Comparison of ENCODE assay signal across 14 cellular contexts in genomic region chr7:31688347-31688746, GRCh38.
A peak's percentile ranks its signal among the peaks of the same experiment; 100 is the strongest.
DNase-seq lines count a peak whose midpoint lies in the region; ATAC-seq lines count a peak whose summit lies in the region.
"Had no signal": no experiment of that assay in that cellular context is flagged by ENCODE, and none has a peak within 500 bp of the region (broad histone marks: within the 10 kb centered on the region; RNA-seq: fewer than 3 reads in every experiment).

No MANE protein-coding gene starts in this region.

- peak; percentile 84 for ATAC-seq in GM19372 (IDR thresholded peaks at IDR 0.05; ENCODE audit: low read depth, unreplicated experiment)
- ATAC-seq in HG02943 (IDR thresholded peaks at IDR 0.05; ENCODE audit: low read depth, unreplicated experiment), result peak; percentile 99
- ATAC-seq: A549 had no signal

- H3K9ac ChIP-seq in BLaER1 treated with 17β-estradiol and CSF1 and Interleukin-3, amounts not matched to agents 10 nM and 100 nM, result peak overlapping the region in 3 of 11 experiments; percentile 1 to 59 (median 55); a peak in 4 of 22 replicates

- H4K20me1 ChIP-seq in BLaER1 treated with 17β-estradiol and CSF1 and Interleukin-3, amounts not matched to agents 10 nM and 100 nM, result no peaks in the 10 kb centered on the region

- peaks cover 0 to 45% (median 22%) of the 10 kb centered on the region in 10 experiments; a peak in 12 of 20 replicates for H3K4me1 ChIP-seq in BLaER1 treated with 17β-estradiol and CSF1 and Interleukin-3, amounts not matched to agents 10 nM and 100 nM
- H3K4me1 ChIP-seq: A549, sigmoid colon had no signal

- H3K4me2 ChIP-seq in BLaER1 treated with 17β-estradiol and CSF1 and Interleukin-3, amounts not matched to agents 10 nM and 100 nM, result peak overlapping the region in 8 of 11 experiments; percentile 21 to 81 (median 70); a peak in 14 of 22 replicates
- H3K4me2 ChIP-seq: A549 had no signal

- no peaks in the 10 kb centered on the region for H3K9me3 ChIP-seq in BLaER1 treated with 17β-estradiol and CSF1 and Interleukin-3, amounts not matched to agents 10 nM and 100 nM (replicated peaks in 1 of 11)
- H3K9me3 ChIP-seq: A549, sigmoid colon had no signal

- no peaks in the 10 kb centered on the region for H3K27me3 ChIP-seq in BLaER1 treated with 17β-estradiol and CSF1 and Interleukin-3, amounts not matched to agents 10 nM and 100 nM
- H3K27me3 ChIP-seq: sigmoid colon had no signal

- DNase-seq in NOMO-1 treated with DMSO at 0.1 percent for 48 hours (lab: John Stamatoyannopoulos, UW; ENCODE audit: unreplicated experiment) (peak; percentile 96), COLO829 (ENCODE audit: low spot score) (no peak), activated gamma-delta T cell treated with Interleukin-2 at 50 U/mL for 16 hours (no peak), NCI-H2196 treated with DMSO at 0.1 percent for 48 hours (lab: John Stamatoyannopoulos, UW; ENCODE audit: unreplicated experiment) (no peak), C1 segment of cervical spinal cord (lab: John Stamatoyannopoulos, UW) (no peak)
- DNase-seq: activated CD8-positive, alpha-beta memory T cell treated with anti-CD3 and anti-CD28 coated beads, Interleukin-2, amount 50 U/mL, for 4 hours; GF-D8; NCI-H1694; sigmoid colon had no signal

- H3K27ac ChIP-seq in BLaER1 treated with 17β-estradiol and CSF1 and Interleukin-3, amounts not matched to agents 10 nM and 100 nM, result peak overlapping the region in 6 of 11 experiments; percentile 14 to 79 (median 50); a peak in 11 of 22 replicates
- H3K27ac ChIP-seq: A549, sigmoid colon had no signal

- H3K36me3 ChIP-seq in BLaER1 treated with 17β-estradiol and CSF1 and Interleukin-3, amounts not matched to agents 10 nM and 100 nM, result no peaks in the 10 kb centered on the region
- H3K36me3 ChIP-seq: sigmoid colon had no signal

- H3K4me3 ChIP-seq in BLaER1 treated with 17β-estradiol and CSF1 and Interleukin-3, amounts not matched to agents 10 nM and 100 nM, result peak overlapping the region in 2 of 10 experiments; percentile 0 to 27; a peak in 2 of 20 replicates
- H3K4me3 ChIP-seq: A549, lung, sigmoid colon had no signal
